In the genomic region with DNA sequence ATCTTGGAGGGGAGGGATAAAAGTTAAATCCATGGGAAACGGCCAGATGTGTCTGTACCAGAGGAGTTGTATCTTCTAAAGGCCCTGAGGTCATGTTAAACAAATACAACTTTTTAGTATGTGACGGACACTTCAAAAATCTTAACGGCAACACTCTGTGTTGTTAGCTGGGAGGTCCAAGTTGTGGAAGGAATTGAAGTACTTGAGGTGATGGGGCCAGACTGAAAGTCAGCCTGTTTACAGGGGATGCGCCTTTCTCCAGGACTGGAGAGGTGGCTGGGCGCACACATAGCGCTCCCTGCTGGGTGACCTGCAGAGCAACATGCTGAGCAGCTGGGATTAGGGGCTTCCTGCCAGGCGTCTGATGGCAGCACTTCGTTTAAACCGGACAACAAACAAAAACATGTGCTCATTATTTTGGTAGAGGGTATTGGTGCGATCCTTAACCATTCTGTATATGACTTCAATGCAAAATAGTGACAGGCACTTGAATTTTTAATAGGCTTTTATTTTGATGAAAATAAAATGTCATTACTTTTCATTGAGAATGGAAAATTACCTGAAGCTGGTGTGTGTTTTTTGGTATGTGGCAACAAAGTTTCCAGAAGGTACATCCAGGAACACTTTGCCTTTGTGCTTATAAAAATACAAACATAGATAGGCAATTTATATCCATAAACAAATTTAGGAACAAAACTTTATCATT, we compare ENCODE assay signal across 8 cellular contexts.
DNase-seq lines count a peak whose midpoint lies in the region; ATAC-seq and TF ChIP-seq lines count a peak whose summit lies in the region.

No MANE protein-coding gene starts in this region.

- peak; percentile 67 for DNase-seq in activated CD8-positive, alpha-beta memory T cell treated with anti-CD3 and anti-CD28 coated beads, Interleukin-2, amount 10 ng/mL, durations not matched to agents 7 days and 5 days
- DNase-seq in activated CD8-positive, alpha-beta memory T cell treated with anti-CD3 and anti-CD28 coated beads, Interleukin-2, amount 50 U/mL, for 48 hours = no peak
- DNase-seq in H7 (peak; percentile 80), MG63 (peak; percentile 31), UCSD-AML1 (lab: John Stamatoyannopoulos, UW; ENCODE audit: unreplicated experiment) (peak; percentile 51), esophagus muscularis mucosa (ENCODE audit: extremely low spot score) (no peak), myocyte (ENCODE audit: low read depth) (peak; percentile 70), uterus (peak; percentile 60 to 62)

- H3K9me3 ChIP-seq in MG63 = no peaks in the 10 kb centered on the region
- no peaks in the 10 kb centered on the region for H3K9me3 ChIP-seq in esophagus muscularis mucosa
- no peaks in the 10 kb centered on the region for H3K9me3 ChIP-seq in uterus

- H3K4me3 Mint-ChIP-seq in activated CD8-positive, alpha-beta memory T cell treated with anti-CD3 and anti-CD28 coated beads, Interleukin-2, amount 10 ng/mL, durations not matched to agents 7 days and 5 days = no peak overlapping the region

- TF ChIP-seq POLR2A in esophagus muscularis mucosa (IDR thresholded peaks at IDR 0.05; ENCODE audit: low read depth) = no peak
- TF ChIP-seq POLR2A in uterus (IDR thresholded peaks at IDR 0.05) = no peak

- no peaks in the 10 kb centered on the region for H3K27me3 ChIP-seq in H7 (ENCODE audit: control insufficient read depth, insufficient read depth, low read length)
- no peaks in the 10 kb centered on the region for H3K27me3 ChIP-seq in MG63
- H3K27me3 ChIP-seq in esophagus muscularis mucosa = no peaks in the 10 kb centered on the region
- no peaks in the 10 kb centered on the region for H3K27me3 ChIP-seq in uterus

- 30% methylated on average over 10 of the region's 10 CpGs for WGBS in esophagus muscularis mucosa

- H3K27ac Mint-ChIP-seq in activated CD8-positive, alpha-beta memory T cell treated with anti-CD3 and anti-CD28 coated beads, Interleukin-2, amount 10 ng/mL, durations not matched to agents 7 days and 5 days = no peak overlapping the region

- no peaks in the 10 kb centered on the region for H3K9me3 Mint-ChIP-seq in activated CD8-positive, alpha-beta memory T cell treated with anti-CD3 and anti-CD28 coated beads, Interleukin-2, amount 10 ng/mL, durations not matched to agents 7 days and 5 days (ENCODE audit: low read depth)

- no peak overlapping the region for H3K27ac ChIP-seq in esophagus muscularis mucosa (replicated peaks in 1 of 4)
- no peak overlapping the region for H3K27ac ChIP-seq in uterus

- peaks cover 17% of the 10 kb centered on the region for H3K4me1 Mint-ChIP-seq in activated CD8-positive, alpha-beta memory T cell treated with anti-CD3 and anti-CD28 coated beads, Interleukin-2, amount 10 ng/mL, durations not matched to agents 7 days and 5 days

- no peak for TF ChIP-seq EP300 in esophagus muscularis mucosa (IDR thresholded peaks at IDR 0.05)

- peaks cover 25% of the 10 kb centered on the region for H3K36me3 Mint-ChIP-seq in activated CD8-positive, alpha-beta memory T cell treated with anti-CD3 and anti-CD28 coated beads, Interleukin-2, amount 10 ng/mL, durations not matched to agents 7 days and 5 days

- H3K27me3 Mint-ChIP-seq in activated CD8-positive, alpha-beta memory T cell treated with anti-CD3 and anti-CD28 coated beads, Interleukin-2, amount 10 ng/mL, durations not matched to agents 7 days and 5 days = no peaks in the 10 kb centered on the region

- peaks cover 0 to 7% (median 4%) of the 10 kb centered on the region in 4 donors for H3K4me1 ChIP-seq in esophagus muscularis mucosa
- H3K4me1 ChIP-seq in uterus = no peaks in the 10 kb centered on the region

- H3K36me3 ChIP-seq in H7 (replicated peaks; ENCODE audit: control insufficient read depth, insufficient read depth, low read length) = peaks cover 8% of the 10 kb centered on the region
- peaks cover 78% of the 10 kb centered on the region for H3K36me3 ChIP-seq in MG63
- peaks cover 3 to 37% (median 20%) of the 10 kb centered on the region in 4 donors for H3K36me3 ChIP-seq in esophagus muscularis mucosa
- no peaks in the 10 kb centered on the region for H3K36me3 ChIP-seq in uterus

- H3K4me3 ChIP-seq in H7 (ENCODE audit: insufficient read depth, low read depth, low read length) = no peak overlapping the region
- no peak overlapping the region for H3K4me3 ChIP-seq in MG63
- no peak overlapping the region for H3K4me3 ChIP-seq in esophagus muscularis mucosa
- H3K4me3 ChIP-seq in uterus = no peak overlapping the region

- CTCF ChIA-PET in activated CD8-positive, alpha-beta memory T cell treated with anti-CD3 and anti-CD28 coated beads, Interleukin-2, amount 10 ng/mL, durations not matched to agents 7 days and 5 days (lab: Charles Lee) = interaction anchor here (0.9 to 1.8 kb wide), 6 partner anchors 12 to 236 kb away, joined by 3 to 19 read pairs (median 4); no protein-coding TSS in a partner anchor

- TF ChIP-seq CTCF in esophagus muscularis mucosa (IDR thresholded peaks at IDR 0.05) (peak; percentile 82 to 92 (median 87)), uterus (IDR thresholded peaks at IDR 0.05) (peak; percentile 70 to 80 (median 76))

- peak; percentile 73 for ATAC-seq in activated CD8-positive, alpha-beta memory T cell treated with anti-CD3 and anti-CD28 coated beads, Interleukin-2, amount 10 ng/mL, durations not matched to agents 7 days and 5 days

- intact Hi-C loops in esophagus muscularis mucosa (cut with DNase I) (loop anchor here (2.0 to 5.0 kb wide), 2 partner anchors 237 to 655 kb away; no protein-coding TSS in a partner anchor), uterus (cut with DNase I; ENCODE audit: low total_unique reads) (no loop called here)

Comparison
In these comparisons a context has a peak if more than half of its experiments do, and no peak if none do; other contexts are left out.
1. DNase-seq: peak in activated CD8-positive, alpha-beta memory T cell treated with anti-CD3 and anti-CD28 coated beads, Interleukin-2, amount 10 ng/mL, durations not matched to agents 7 days and 5 days (single experiment), H7 (single experiment), MG63 (single experiment), UCSD-AML1 (single experiment), myocyte (single experiment) and uterus (2 of 2); none in activated CD8-positive, alpha-beta memory T cell treated with anti-CD3 and anti-CD28 coated beads, Interleukin-2, amount 50 U/mL, for 48 hours (single experiment) and esophagus muscularis mucosa (single experiment).